Comparison of ENCODE assay signal across 8 cellular contexts in genomic region chr9:116661037-116661954, GRCh38. TPM values are rescaled to one million over a fixed set of nuclear protein-coding genes. Genes with fewer than 3 reads are reported as not detected.
DNase-seq lines count a peak whose midpoint lies in the region; ATAC-seq lines count a peak whose summit lies in the region.

No MANE protein-coding gene starts in this region.

- H3K36me3 ChIP-seq in adipocyte (ENCODE audit: control insufficient read depth, insufficient read depth, low read length, severe bottlenecking): no peaks in the 10 kb centered on the region

- H3K4me3 ChIP-seq in adipocyte (ENCODE audit: low read length): no peak overlapping the region

- ATAC-seq in GM19025 (IDR thresholded peaks at IDR 0.05; ENCODE audit: low read depth, unreplicated experiment): peak; percentile 82
- peak; percentile 88 for ATAC-seq in HG03280 (IDR thresholded peaks at IDR 0.05; ENCODE audit: unreplicated experiment)
- ATAC-seq in left cardiac atrium: peak; percentile 81 to 87

- peak; percentile 72 for DNase-seq in D341Med (ENCODE audit: low spot score)
- peak; percentile 58 for DNase-seq in NCI-H2227 (lab: John Stamatoyannopoulos, UW; ENCODE audit: unreplicated experiment)
- peak; percentile 90 for DNase-seq in adipocyte (ENCODE audit: low read depth)
- DNase-seq in left cardiac atrium: no peak
- peak; percentile 56 for DNase-seq in retina
- no peak for DNase-seq in effector CD4-positive, alpha-beta T cell

- peak overlapping the region; percentile 7 for H3K9ac ChIP-seq in adipocyte (ENCODE audit: low read length)

- H3K27me3 ChIP-seq in adipocyte (replicated peaks; ENCODE audit: control insufficient read depth, insufficient read depth, low read length): no peaks in the 10 kb centered on the region

- H3K9me3 ChIP-seq in adipocyte (ENCODE audit: control insufficient read depth, low read length): no peaks in the 10 kb centered on the region

- intact Hi-C loops in left cardiac atrium (cut with DNase I): loop anchor here in 1 of 2 donors (5.0 kb wide), 2 partner anchors 509 to 1069 kb away; partner anchors contain the start of gene PAPPA

- peaks cover 41% of the 10 kb centered on the region for H3K4me1 ChIP-seq in adipocyte (ENCODE audit: control insufficient read depth, insufficient read depth, low read length)

RNA-seq across cellular contexts. Expression of gene TRIM32, which starts 25.8 kb away (rescaled TPM):
- 10 to 100 TPM; 14.5 to 18.7 TPM for total RNA-seq in left cardiac atrium

Comparison
In these comparisons a context has a peak if more than half of its experiments do, and no peak if none do; other contexts are left out.
1. DNase-seq: peak in D341Med (single experiment), NCI-H2227 (single experiment), adipocyte (single experiment) and retina (single experiment); none in left cardiac atrium (single experiment) and effector CD4-positive, alpha-beta T cell (single experiment).
2. Peak in every context shown above with its lines, with median percentiles within 50 percentile points of each other: ATAC-seq.